Comparison of ENCODE assay signal across 8 cellular contexts in the genomic region with DNA sequence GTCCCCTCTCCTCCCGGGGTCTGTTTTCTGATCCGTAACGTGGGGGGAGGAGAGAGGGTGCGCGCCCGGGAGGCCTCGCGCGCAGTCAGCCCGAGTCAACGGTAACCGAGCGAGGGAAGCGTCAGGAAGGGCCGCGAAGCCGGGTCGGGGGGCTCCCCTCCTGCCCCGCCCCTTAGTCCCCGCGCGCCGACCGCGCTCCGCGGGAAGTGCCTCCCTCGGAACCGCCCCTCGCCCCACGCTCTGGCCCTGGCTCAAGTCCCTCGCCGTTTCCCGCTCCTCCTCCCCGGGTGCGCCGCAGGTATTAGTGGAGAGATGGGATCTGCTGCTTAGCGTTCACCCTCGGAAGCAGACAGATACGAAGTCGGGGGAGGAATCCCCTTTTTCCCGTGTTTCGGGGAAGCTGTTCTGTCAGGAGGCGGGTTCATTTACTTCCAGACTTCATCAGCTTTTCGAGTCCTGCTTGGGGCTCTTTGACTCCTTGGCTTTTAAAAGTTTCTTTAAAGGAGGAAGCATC. TPM values are rescaled to one million over a fixed set of nuclear protein-coding genes. Genes with fewer than 3 reads are reported as not detected.
DNase-seq lines count a peak whose midpoint lies in the region; ATAC-seq, FAIRE-seq and TF ChIP-seq lines count a peak whose summit lies in the region.

No MANE protein-coding gene starts in this region.

- TF ChIP-seq EP300 in A549 (IDR thresholded peaks at IDR 0.05) = no peak

- no peak for FAIRE-seq in A549 (lab: Jason Lieb, UNC)

- ATAC-seq in A549 (peak; percentile 17 to 51; a peak in 4 of 6 replicates), GM18517 (IDR thresholded peaks at IDR 0.05; ENCODE audit: unreplicated experiment) (peak; percentile 13), HG03280 (IDR thresholded peaks at IDR 0.05; ENCODE audit: unreplicated experiment) (peak; percentile 29)

- peak overlapping the region; percentile 82 for H3K4me3 ChIP-seq in A549
- H3K4me3 ChIP-seq in SK-N-MC = peak overlapping the region; percentile 80
- H3K4me3 ChIP-seq in ascending aorta = peak overlapping the region; percentile 81 to 96
- H3K4me3 ChIP-seq in iPS-18a (ENCODE audit: low read length) = peak overlapping the region; percentile 88

- intact Hi-C loops in ascending aorta (cut with DNase I) = loop anchor here (2.0 kb wide), 2 partner anchors 69 to 83 kb away; a partner anchor contains a TSS

- H3K27me3 ChIP-seq in ascending aorta = no peaks in the 10 kb centered on the region
- no peaks in the 10 kb centered on the region for H3K27me3 ChIP-seq in iPS-18a (ENCODE audit: control insufficient read depth, insufficient read depth, low read length)

- no peak for DNase-seq in A549 (ENCODE audit: low read depth in 1 of 2, low spot score in 1 of 2)
- no peak for DNase-seq in SK-N-MC (ENCODE audit: low read depth, low spot score)
- peak in 1 of 2 donors; percentile 71 for DNase-seq in ascending aorta (ENCODE audit: low spot score in 2 of 2)
- peak; percentile 39 for DNase-seq in stimulated activated CD4-positive, alpha-beta T cell treated with anti-CD3 and anti-CD28 coated beads, Interleukin-12 subunit alpha, Interleukin-12 subunit beta, amount 100 ng/mL, for 4 hours
- DNase-seq in cerebellar cortex (ENCODE audit: low spot score) = no peak

- H3K4me1 ChIP-seq in A549 (peaks cover 37% of the 10 kb centered on the region), ascending aorta (peaks cover 12 to 34% of the 10 kb centered on the region in 2 donors), iPS-18a (ENCODE audit: control insufficient read depth, low read depth, low read length) (peaks cover 33% of the 10 kb centered on the region)

- H3K4me2 ChIP-seq in A549 = peak overlapping the region; percentile 90

- no peak for TF ChIP-seq RAD21 in A549 (conservative IDR thresholded peaks at IDR 0.05 in 1 of 2, IDR thresholded peaks at IDR 0.05 in 1 of 2)

- CTCF ChIA-PET in A549 (lab: Yijun Ruan, JAX) = interaction anchor here (1.1 to 1.4 kb wide), 3 partner anchors 37 to 92 kb away, joined by 3 to 5 read pairs (median 3); no protein-coding TSS in a partner anchor

- H3K9ac ChIP-seq in SK-N-MC (ENCODE audit: insufficient read length) (peak overlapping the region; percentile 100), iPS-18a (ENCODE audit: low read length) (peak overlapping the region; percentile 98)

- 3% methylated on average over 14 of the region's 45 CpGs for WGBS in A549 (ENCODE audit: missing lambda C conversion rate)

- no peak for TF ChIP-seq POLR2A in A549 (IDR thresholded peaks at IDR 0.05; ENCODE audit: low read length)

- POLR2A ChIA-PET in A549 (lab: Yijun Ruan, JAX) = interaction anchor here (1.2 to 2.3 kb wide), 4 partner anchors 17 to 69 kb away, joined by 4 to 19 read pairs (median 11); a partner anchor contains a TSS

- peaks cover 36% of the 10 kb centered on the region for H3K36me3 ChIP-seq in SK-N-MC (ENCODE audit: insufficient read depth, low read length)
- no peaks in the 10 kb centered on the region for H3K36me3 ChIP-seq in ascending aorta
- peaks cover 19% of the 10 kb centered on the region for H3K36me3 ChIP-seq in iPS-18a (ENCODE audit: control insufficient read depth, low read depth, low read length)

- H3K27ac ChIP-seq in A549 (peak overlapping the region; percentile 90 to 99), SK-N-MC (peak overlapping the region; percentile 96), ascending aorta (peak overlapping the region; percentile 93 to 98), iPS-18a (ENCODE audit: low read length) (peak overlapping the region; percentile 93)

- no peaks in the 10 kb centered on the region for H3K9me3 ChIP-seq in A549
- H3K9me3 ChIP-seq in SK-N-MC (ENCODE audit: low read depth, low read length) = no peaks in the 10 kb centered on the region
- H3K9me3 ChIP-seq in ascending aorta = no peaks in the 10 kb centered on the region
- no peaks in the 10 kb centered on the region for H3K9me3 ChIP-seq in iPS-18a (ENCODE audit: control insufficient read depth, low read depth, low read length)

- TF ChIP-seq CTCF in A549 (IDR thresholded peaks at IDR 0.05) (no peak), ascending aorta (IDR thresholded peaks at IDR 0.05) (no peak)

TF ChIP-seq in A549, 52 proteins besides CTCF, POLR2A, EP300 and RAD21:
- TF ChIP-seq CEBPB (IDR thresholded peaks at IDR 0.05) = no peak
- TF ChIP-seq ZNF302 (CRISPR knock-in tag; IDR thresholded peaks at IDR 0.05) = no peak
- TF ChIP-seq NR3C1 (IDR thresholded peaks at IDR 0.05) = no peak
- TF ChIP-seq HOXB5 (CRISPR knock-in tag; IDR thresholded peaks at IDR 0.05) = no peak
- TF ChIP-seq RFX5 (IDR thresholded peaks at IDR 0.05) = no peak
- no peak for TF ChIP-seq MAZ (IDR thresholded peaks at IDR 0.05; ENCODE audit: borderline replicate concordance, low read depth, low read length)
- TF ChIP-seq GATA3 (IDR thresholded peaks at IDR 0.05; ENCODE audit: borderline replicate concordance) = no peak
- no peak for TF ChIP-seq KDM1A (IDR thresholded peaks at IDR 0.05; ENCODE audit: low read depth)
TF ChIP-seq in A549: peak in this region for 0.

RNA-seq across cellular contexts. Expression of a gene that starts 0.8 kb away (rescaled TPM):
- 94.1 and 168 TPM in 2 replicates for polyA plus RNA-seq in A549 (2011; rRNA removed)
- 354 and 442 TPM in 2 replicates for polyA plus RNA-seq in A549 (2012; cell fraction: cytosol; rRNA removed)
- polyA plus RNA-seq in A549 (2012; cell fraction: nucleus; rRNA removed) = 454 and 781 TPM in 2 replicates
- 334 to 352 TPM (median 348 TPM) in 3 replicates for polyA plus RNA-seq in A549 (2017; fragmentation: RNase III; extraction: RNeasy Plus Mini Kit Qiagen cat#74134 plus additional on column Dnase treatment)
- 44.2 and 49.0 TPM in 2 replicates for polyA minus RNA-seq in A549 (2011; rRNA and poly(A)+ RNA removed)
- 198 TPM for total RNA-seq in ascending aorta

RNA-seq across cellular contexts. Expression of a gene that starts 32.4 kb away (rescaled TPM):
- 12.4 and 12.8 TPM in 2 replicates for polyA plus RNA-seq in A549 (2011; rRNA removed)
- polyA plus RNA-seq in A549 (2012; cell fraction: cytosol; rRNA removed) = 20.7 and 33.3 TPM in 2 replicates
- polyA plus RNA-seq in A549 (2012; cell fraction: nucleus; rRNA removed) = 33.1 and 33.6 TPM in 2 replicates
- polyA plus RNA-seq in A549 (2017; fragmentation: RNase III; extraction: RNeasy Plus Mini Kit Qiagen cat#74134 plus additional on column Dnase treatment) = 13.1 to 15.3 TPM (median 13.2 TPM) in 3 replicates
- polyA minus RNA-seq in A549 (2011; rRNA and poly(A)+ RNA removed) = 16.7 and 27.6 TPM in 2 replicates
- 151 TPM for total RNA-seq in ascending aorta

RNA-seq across cellular contexts. Expression of a gene that starts 55.4 kb away (rescaled TPM):
- polyA plus RNA-seq in A549 (2011; rRNA removed) (22.3 and 25.1 TPM in 2 replicates), A549 (2017; fragmentation: RNase III; extraction: RNeasy Plus Mini Kit Qiagen cat#74134 plus additional on column Dnase treatment) (86.7 to 95.7 TPM (median 93.7 TPM) in 3 replicates)
- polyA plus RNA-seq in A549 (2012; cell fraction: cytosol; rRNA removed) = 122 and 146 TPM in 2 replicates
- polyA plus RNA-seq in A549 (2012; cell fraction: nucleus; rRNA removed) = 143 and 192 TPM in 2 replicates
- polyA minus RNA-seq in A549 (2011; rRNA and poly(A)+ RNA removed) = 15.8 and 24.0 TPM in 2 replicates
- 70.8 TPM for total RNA-seq in ascending aorta

RNA-seq across cellular contexts. Expression of a gene that starts 56.9 kb away (rescaled TPM):
- polyA plus RNA-seq in A549 (2011; rRNA removed) (0.07 TPM in 1 of 2 replicates, not detected in the other), A549 (2017; fragmentation: RNase III; extraction: RNeasy Plus Mini Kit Qiagen cat#74134 plus additional on column Dnase treatment) (0.08 to 0.28 TPM (median 0.13 TPM) in 3 replicates)
- 0.05 TPM in 2 replicates for polyA plus RNA-seq in A549 (2012; cell fraction: cytosol; rRNA removed)
- polyA plus RNA-seq in A549 (2012; cell fraction: nucleus; rRNA removed) = 0.49 and 0.56 TPM in 2 replicates
- not detected in 2 replicates for polyA minus RNA-seq in A549 (2011; rRNA and poly(A)+ RNA removed)
- total RNA-seq in ascending aorta = not detected
